ENCODE assay signal across 19 cellular contexts in the genomic region with DNA sequence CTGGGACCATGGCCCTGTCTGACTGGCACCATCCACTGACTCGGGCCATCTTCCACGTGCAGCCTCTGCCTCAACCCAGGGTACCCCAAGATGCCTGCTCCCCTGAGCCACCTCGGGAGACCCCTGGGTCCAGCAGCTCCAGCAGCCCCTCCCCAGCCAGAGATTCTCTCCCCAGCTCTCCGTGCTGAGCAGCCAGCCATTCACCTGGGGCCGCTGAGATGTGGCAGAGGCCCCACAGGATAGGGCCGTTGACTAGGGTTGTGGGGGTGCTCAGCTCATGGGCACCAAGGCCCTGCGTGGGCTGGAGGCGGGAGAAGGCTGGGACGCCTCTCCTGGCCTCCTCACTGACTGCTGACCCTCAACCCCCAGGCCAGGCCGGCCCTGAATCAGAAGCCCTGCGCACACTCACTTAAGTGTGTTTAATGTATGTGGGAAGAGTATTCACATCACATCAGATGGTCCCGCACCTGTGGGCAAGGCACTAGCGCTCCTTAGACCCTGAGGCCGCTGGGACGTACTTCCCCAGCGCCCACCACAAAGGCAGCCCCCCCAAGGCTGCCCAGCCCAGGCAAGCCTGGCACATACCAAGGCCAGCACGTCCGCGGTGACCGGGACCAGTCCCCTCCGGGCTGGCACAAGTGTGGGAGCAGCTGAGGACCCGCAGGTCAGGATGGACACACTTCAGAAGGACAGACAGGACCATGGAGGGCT. TPM values are rescaled to one million over a fixed set of nuclear protein-coding genes. Genes with fewer than 3 reads are reported as not detected.
A peak's percentile ranks its signal among the peaks of the same experiment; 100 is the strongest.
DNase-seq lines count a peak whose midpoint lies in the region; ATAC-seq, FAIRE-seq and TF ChIP-seq lines count a peak whose summit lies in the region.
"Had no signal": no experiment of that assay in that cellular context is flagged by ENCODE, and none has a peak within 500 bp of the region (broad histone marks: within the 10 kb centered on the region; RNA-seq: fewer than 3 reads in every experiment).

No MANE protein-coding gene starts in this region.

- H3K9me3 ChIP-seq in PC-3 (ENCODE audit: low read length) (peaks cover 11% of the 10 kb centered on the region; the same call in 1 of the 2 replicates), HepG2 (ENCODE audit: low read length) (peaks cover 4% of the 10 kb centered on the region; the same call in 1 of the 2 replicates), stomach (peaks cover 0 to 14% (median 7%) of the 10 kb centered on the region in 4 donors)
- H3K9me3 ChIP-seq: testis had no signal

- TF ChIP-seq EP300 in HepG2 (IDR thresholded peaks at IDR 0.05; ENCODE audit: low read depth in 2 of 2, low read length in 2 of 2) (no peak), HepG2 (CRISPR knock-in tag; IDR thresholded peaks at IDR 0.05; ENCODE audit: borderline replicate concordance) (no peak), stomach (IDR thresholded peaks at IDR 0.05) (no peak)

- H3K27ac ChIP-seq in PC-3 (ENCODE audit: low read length) (peak overlapping the region; percentile 76), HepG2 (ENCODE audit: extremely low read length, insufficient read depth, low read length) (no peak overlapping the region), stomach (peak overlapping the region; percentile 74 to 85 (median 76))
- H3K27ac ChIP-seq: testis had no signal

- ATAC-seq in PC-3 (no peak), HepG2 (no peak), GM19455 (IDR thresholded peaks at IDR 0.05; ENCODE audit: unreplicated experiment) (no peak)
- ATAC-seq: naive thymus-derived CD4-positive, alpha-beta T cell had no signal

- DNase-seq in PC-3: no peak
- peak; percentile 75 for DNase-seq in chondrocyte (ENCODE audit: low spot score)
- no peak for DNase-seq in HepG2 (ENCODE audit: low spot score)
- DNase-seq in stomach: no peak
- no peak for DNase-seq in T-helper 2 cell treated with Interferon-gamma antibody and Interleukin-4, amounts not matched to agents 5 μg/mL and 100 μg/mL, for 36 hours (ENCODE audit: low spot score)
- DNase-seq in cerebellar cortex (ENCODE audit: low spot score): no peak
- DNase-seq: activated CD4-positive, alpha-beta T cell treated with anti-CD3 and anti-CD28 coated beads for 4 hours; activated gamma-delta T cell treated with Interleukin-2 at 50 U/mL for 16 hours; AML-193; Calu3; EL; NCI-H1048; NCI-H1930; NK-92 treated with Interleukin-12 subunit alpha and Interleukin-12 subunit beta, amount 100 ng/mL, for 24 hours; SW 1271; testis had no signal

- H3K4me3 ChIP-seq in PC-3 (ENCODE audit: low read length) (no peak overlapping the region), HepG2 (replicated peaks in 1 of 3; ENCODE audit: insufficient read depth in 1 of 3, low read depth in 2 of 3, low read length in 3 of 3) (no peak overlapping the region), stomach (no peak overlapping the region)
- H3K4me3 ChIP-seq: testis had no signal

- H3K4me1 Mint-ChIP-seq in chondrocyte (ENCODE audit: low read depth): no peaks in the 10 kb centered on the region
- peaks cover 15% of the 10 kb centered on the region for H3K4me1 Mint-ChIP-seq in T-helper 2 cell treated with Interferon-gamma antibody and Interleukin-4, amounts not matched to agents 5 μg/mL and 100 μg/mL, for 36 hours (ENCODE audit: low read depth)
- H3K4me1 Mint-ChIP-seq: memory B cell had no signal

- CTCF ChIA-PET in PC-3 (lab: Charles Lee): no interaction called here
- CTCF ChIA-PET in HepG2 (lab: Yijun Ruan, JAX; ENCODE audit: low intra/inter-chr PET ratio, low total read pairs): no interaction called here

- FAIRE-seq in HepG2 (lab: Jason Lieb, UNC): no peak

- peak in 1 of 2 experiments; percentile 9; a peak in 1 of 4 replicates for TF ChIP-seq POLR2A in HepG2 (IDR thresholded peaks at IDR 0.05; ENCODE audit: insufficient read depth in 1 of 2, low read depth in 2 of 2, low read length in 2 of 2)
- TF ChIP-seq POLR2A in stomach (IDR thresholded peaks at IDR 0.05): no peak

- H2AFZ ChIP-seq in PC-3 (ENCODE audit: low read length) (no peak overlapping the region), HepG2 (ENCODE audit: low read length) (no peak overlapping the region)

- TF ChIP-seq CTCF in PC-3 (conservative IDR thresholded peaks at IDR 0.05; ENCODE audit: low read depth, low read length): no peak
- TF ChIP-seq CTCF in chondrocyte (IDR thresholded peaks at IDR 0.05): no peak
- TF ChIP-seq CTCF in HepG2 (CRISPR knock-in tag; IDR thresholded peaks at IDR 0.05): no peak
- no peak for TF ChIP-seq CTCF in stomach (IDR thresholded peaks at IDR 0.05)

- intact Hi-C loops in PC-3 (cut with micrococcal nuclease) (no loop called here), HepG2 (cut with micrococcal nuclease; ENCODE audit: unreplicated experiment) (no loop called here), stomach (cut with DNase I; ENCODE audit: low total_unique reads) (no loop called here)

- H3K4me1 ChIP-seq in PC-3 (ENCODE audit: insufficient read depth, low read length) (peaks cover 34% of the 10 kb centered on the region), HepG2 (ENCODE audit: insufficient read depth, low read length) (peaks cover 10% of the 10 kb centered on the region), stomach (peaks cover 28 to 52% (median 43%) of the 10 kb centered on the region in 4 donors)
- H3K4me1 ChIP-seq: testis had no signal

- H3K9ac ChIP-seq in PC-3 (ENCODE audit: low read length) (no peak overlapping the region), HepG2 (ENCODE audit: insufficient read depth, low read depth, low read length) (no peak overlapping the region)

- no peaks in the 10 kb centered on the region for H3K9me2 ChIP-seq in PC-3 (replicated peaks; ENCODE audit: low read length)

- H3K4me3 Mint-ChIP-seq in chondrocyte (ENCODE audit: unreplicated experiment): no peak overlapping the region
- H3K4me3 Mint-ChIP-seq in T-helper 2 cell treated with Interferon-gamma antibody and Interleukin-4, amounts not matched to agents 5 μg/mL and 100 μg/mL, for 36 hours: no peak overlapping the region
- H3K4me3 Mint-ChIP-seq: memory B cell; naive thymus-derived CD4-positive, alpha-beta T cell had no signal

- H3K27me3 Mint-ChIP-seq in chondrocyte (ENCODE audit: low read depth): no peaks in the 10 kb centered on the region
- no peaks in the 10 kb centered on the region for H3K27me3 Mint-ChIP-seq in T-helper 2 cell treated with Interferon-gamma antibody and Interleukin-4, amounts not matched to agents 5 μg/mL and 100 μg/mL, for 36 hours (ENCODE audit: low read depth)
- H3K27me3 Mint-ChIP-seq: memory B cell; naive thymus-derived CD4-positive, alpha-beta T cell had no signal

- BruUV-seq in PC-3 (replicated peaks; lab: Mats Ljungman, UMichigan): no TSS peak
- BruUV-seq in HepG2 (replicated peaks; lab: Mats Ljungman, UMichigan): no TSS peak

- peaks cover 23% of the 10 kb centered on the region for H3K36me3 ChIP-seq in PC-3 (ENCODE audit: low read depth, low read length)
- peaks cover 17 to 33% of the 10 kb centered on the region in 2 experiments; a peak in 3 of 5 replicates for H3K36me3 ChIP-seq in HepG2 (replicated peaks in 1 of 2; ENCODE audit: control insufficient read depth in 1 of 2, insufficient read depth in 2 of 2, low read length in 2 of 2)
- H3K36me3 ChIP-seq in stomach: peaks cover 0 to 60% (median 40%) of the 10 kb centered on the region in 4 donors

- no peaks in the 10 kb centered on the region for H4K20me1 ChIP-seq in PC-3 (ENCODE audit: low read length)
- H4K20me1 ChIP-seq in HepG2 (ENCODE audit: insufficient read depth, low read length): no peaks in the 10 kb centered on the region

- H3K9me3 Mint-ChIP-seq in chondrocyte (ENCODE audit: low read depth): peaks cover 18% of the 10 kb centered on the region
- peaks cover 18% of the 10 kb centered on the region for H3K9me3 Mint-ChIP-seq in T-helper 2 cell treated with Interferon-gamma antibody and Interleukin-4, amounts not matched to agents 5 μg/mL and 100 μg/mL, for 36 hours

- H3K4me2 ChIP-seq in PC-3 (ENCODE audit: low read length) (peak overlapping the region; percentile 77), HepG2 (ENCODE audit: low read depth, low read length) (no peak overlapping the region)

- in situ Hi-C loops in HepG2 (cut with HindIII; ENCODE audit: extremely low pct_ligation_motif_present, low pct_unique_long_range_greater_than_20kb): no loop called here

- TF ChIP-seq RAD21 in HepG2 (CRISPR knock-in tag; IDR thresholded peaks at IDR 0.05): no peak

- H3K27me3 ChIP-seq in PC-3 (ENCODE audit: low read length): no peaks in the 10 kb centered on the region
- no peaks in the 10 kb centered on the region for H3K27me3 ChIP-seq in HepG2 (ENCODE audit: control insufficient read depth in 1 of 2, insufficient read depth in 2 of 2, low read length in 2 of 2)
- H3K27me3 ChIP-seq in stomach: no peaks in the 10 kb centered on the region
- H3K27me3 ChIP-seq: testis had no signal

- H3K27ac Mint-ChIP-seq in chondrocyte (ENCODE audit: unreplicated experiment): no peak overlapping the region
- no peak overlapping the region for H3K27ac Mint-ChIP-seq in T-helper 2 cell treated with Interferon-gamma antibody and Interleukin-4, amounts not matched to agents 5 μg/mL and 100 μg/mL, for 36 hours
- H3K27ac Mint-ChIP-seq: memory B cell had no signal

- H3K36me3 Mint-ChIP-seq in chondrocyte (ENCODE audit: low read depth): peaks cover 28% of the 10 kb centered on the region
- H3K36me3 Mint-ChIP-seq in T-helper 2 cell treated with Interferon-gamma antibody and Interleukin-4, amounts not matched to agents 5 μg/mL and 100 μg/mL, for 36 hours (ENCODE audit: low read depth): peaks cover 27% of the 10 kb centered on the region

- WGBS in HepG2 (ENCODE audit: low lambda C conversion rate): 80% methylated on average over 1 of the region's 22 CpGs
- 76 to 85% (median 78%) methylated on average over 10 to 22 of the region's 22 CpGs for WGBS in stomach, 5 donors

- POLR2A ChIA-PET in PC-3 (lab: Charles Lee; ENCODE audit: unreplicated experiment) (no interaction called here), HepG2 (lab: Yijun Ruan, JAX) (no interaction called here)

- H3F3A ChIP-seq in PC-3 (ENCODE audit: low read length, unreplicated experiment): no peaks in the 10 kb centered on the region

- peaks cover 12% of the 10 kb centered on the region for H3K79me2 ChIP-seq in PC-3 (ENCODE audit: low read length)
- H3K79me2 ChIP-seq in HepG2 (ENCODE audit: insufficient read depth, low read length): peaks cover 11% of the 10 kb centered on the region

RNA-seq across cellular contexts. Expression of gene SLC19A1, which starts 27.8 kb away (rescaled TPM):
- total RNA-seq in PC-3 (2014; rRNA removed) (54.2 and 66.6 TPM in 2 replicates), chondrocyte (6.5 to 12.7 TPM (median 7.8 TPM) in 3 replicates), HepG2 (2016; rRNA removed; fragmentation: Illumina TruSeq; extraction: Trizol) (12.6 and 21.8 TPM in 2 replicates), stomach (10 to 100 TPM in 1 of 5 donors, 1 to 10 TPM in 4; 3.1 to 23.3 (median 3.9) TPM)
- total RNA-seq in HepG2 (2016; cell fraction: cytosol; rRNA removed; fragmentation: Illumina TruSeq; extraction: Trizol; ENCODE audit: low read depth): 4.8 and 5.6 TPM in 2 replicates
- 11.0 and 23.6 TPM in 2 replicates for total RNA-seq in HepG2 (2016; cell fraction: insoluble cytoplasmic fraction; rRNA removed; fragmentation: Illumina TruSeq; extraction: Trizol)
- 10.8 TPM in 2 replicates for total RNA-seq in HepG2 (2016; cell fraction: membrane; rRNA removed; fragmentation: Illumina TruSeq; extraction: Trizol)
- total RNA-seq in HepG2 (2016; cell fraction: nucleus; rRNA removed; fragmentation: Illumina TruSeq; extraction: Trizol): 21.2 and 27.4 TPM in 2 replicates
- polyA plus RNA-seq in HepG2 (2011; rRNA removed) (23.0 and 31.0 TPM in 2 replicates), stomach (1 to 10 TPM; 2.9 to 9.9 (median 6.7) TPM)
- polyA plus RNA-seq in HepG2 (2011; cell fraction: cytosol; rRNA removed): 14.5 and 24.7 TPM in 2 replicates
- 49.0 and 62.1 TPM in 2 replicates for polyA plus RNA-seq in HepG2 (2011; cell fraction: nucleus; rRNA removed)
- 18.0 and 36.8 TPM in 2 replicates for polyA plus RNA-seq in HepG2 (2012)
- 3.7 and 4.0 TPM in 2 replicates for polyA plus RNA-seq in HepG2 (2016; cell fraction: cytosol; fragmentation: Illumina TruSeq; extraction: Trizol; ENCODE audit: low read depth)
- 11.1 and 13.0 TPM in 2 replicates for polyA plus RNA-seq in HepG2 (2016; cell fraction: insoluble cytoplasmic fraction; fragmentation: Illumina TruSeq; extraction: Trizol; ENCODE audit: low read depth)
- 6.4 and 7.2 TPM in 2 replicates for polyA plus RNA-seq in HepG2 (2016; cell fraction: membrane; fragmentation: Illumina TruSeq; extraction: Trizol; ENCODE audit: low read depth)
- 44.5 and 46.0 TPM in 2 replicates for polyA plus RNA-seq in HepG2 (2016; cell fraction: nucleus; fragmentation: Illumina TruSeq; extraction: Trizol; ENCODE audit: insufficient read depth, low read depth)
- 42.0 and 128 TPM in 2 replicates for polyA minus RNA-seq in HepG2 (2011; rRNA and poly(A)+ RNA removed; ENCODE audit: low replicate concordance)
- 32.2 and 34.4 TPM in 2 replicates for polyA minus RNA-seq in HepG2 (2011; cell fraction: cytosol; rRNA and poly(A)+ RNA removed)
- polyA minus RNA-seq in HepG2 (2011; cell fraction: nucleus; rRNA and poly(A)+ RNA removed): 12.2 and 14.7 TPM in 2 replicates
